In the genomic region with DNA sequence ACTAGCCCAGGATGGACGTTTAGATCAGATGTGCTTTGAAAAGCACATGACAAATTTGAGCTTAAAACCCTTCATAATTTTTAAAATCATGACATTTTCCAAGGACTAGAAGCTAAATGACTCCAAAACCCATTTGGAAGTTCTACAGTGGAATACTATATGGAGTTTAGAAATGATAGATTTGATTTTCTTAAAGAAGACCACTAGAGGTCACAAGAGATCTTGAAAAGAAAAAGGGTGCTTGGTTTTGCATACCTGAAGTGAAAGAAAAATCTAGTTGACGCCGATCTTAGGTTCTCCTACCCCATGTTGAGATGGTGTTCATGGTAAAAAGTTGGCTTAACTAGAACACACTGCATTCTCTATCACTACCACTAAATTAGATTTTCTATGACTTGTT, we compare ENCODE assay signal across 8 cellular contexts. TPM values are rescaled to one million over a fixed set of nuclear protein-coding genes. Genes with fewer than 3 reads are reported as not detected.
DNase-seq lines count a peak whose midpoint lies in the region; ATAC-seq, FAIRE-seq and TF ChIP-seq lines count a peak whose summit lies in the region.

No MANE protein-coding gene starts in this region.

- H3K36me3 ChIP-seq in naive thymus-derived CD4-positive, alpha-beta T cell (ENCODE audit: control insufficient read depth in 2 of 3, insufficient read depth in 3 of 3, low read length in 3 of 3): no peaks in the 10 kb centered on the region

- H3K9me3 ChIP-seq in naive thymus-derived CD4-positive, alpha-beta T cell (ENCODE audit: control insufficient read depth in 2 of 3, low read length in 3 of 3): no peaks in the 10 kb centered on the region

- intact Hi-C loops in naive thymus-derived CD4-positive, alpha-beta T cell (cut with micrococcal nuclease): loop anchor here (1.0 to 10.0 kb wide), 6 partner anchors 154 to 1421 kb away; no protein-coding TSS in a partner anchor

- peak; percentile 68 for TF ChIP-seq CTCF in 22Rv1 (IDR thresholded peaks at IDR 0.05)
- TF ChIP-seq CTCF in GM12874 (IDR thresholded peaks at IDR 0.05; ENCODE audit: insufficient read depth, low read depth, low read length): peak; percentile 25; the same call in 1 of the 2 replicates
- peak; percentile 32 for TF ChIP-seq CTCF in NB4 (IDR thresholded peaks at IDR 0.05; ENCODE audit: low read depth, low read length)
- TF ChIP-seq CTCF in RWPE1 (conservative IDR thresholded peaks at IDR 0.05; ENCODE audit: low read depth): peak; percentile 73

- CTCF ChIA-PET in RWPE1 (lab: Yijun Ruan, JAX): interaction anchor here (0.6 to 1.1 kb wide), 10 partner anchors 11 to 1635 kb away, joined by 3 to 9 read pairs (median 3); no protein-coding TSS in a partner anchor
- CTCF ChIA-PET in naive thymus-derived CD4-positive, alpha-beta T cell (lab: Charles Lee): no interaction called here

- no peaks in the 10 kb centered on the region for H3K9me3 Mint-ChIP-seq in naive thymus-derived CD4-positive, alpha-beta T cell

- H3K36me3 Mint-ChIP-seq in naive thymus-derived CD4-positive, alpha-beta T cell: no peaks in the 10 kb centered on the region

- peak; percentile 84 for FAIRE-seq in endometrium (lab: Jason Lieb, UNC)

- no peaks in the 10 kb centered on the region for H3K27me3 ChIP-seq in naive thymus-derived CD4-positive, alpha-beta T cell (ENCODE audit: control insufficient read depth in 2 of 2, insufficient read depth in 2 of 2, low read length in 2 of 2)

- no peaks in the 10 kb centered on the region for H3K4me1 ChIP-seq in naive thymus-derived CD4-positive, alpha-beta T cell (ENCODE audit: control insufficient read depth in 2 of 2, insufficient read depth in 2 of 2, low read length in 2 of 2)

- H3K4me3 Mint-ChIP-seq in naive thymus-derived CD4-positive, alpha-beta T cell: peak overlapping the region in 7 of 10 donors; percentile 46 to 86 (median 72)

- H3K27me3 Mint-ChIP-seq in naive thymus-derived CD4-positive, alpha-beta T cell: peaks cover 0 to 16% (median 9%) of the 10 kb centered on the region in 5 donors

- POLR2A ChIA-PET in RWPE1 (lab: Yijun Ruan, JAX; ENCODE audit: low non-redundant PET): no interaction called here
- POLR2A ChIA-PET in naive thymus-derived CD4-positive, alpha-beta T cell (lab: Charles Lee): no interaction called here

- H3K27ac ChIP-seq in 22Rv1 (no peak overlapping the region), RWPE1 (no peak overlapping the region)
- H3K27ac ChIP-seq in naive thymus-derived CD4-positive, alpha-beta T cell (ENCODE audit: low read depth, low read length): no peak overlapping the region

- H3K27ac Mint-ChIP-seq in naive thymus-derived CD4-positive, alpha-beta T cell: peak overlapping the region in 6 of 9 donors; percentile 23 to 80 (median 52)

- ATAC-seq in naive thymus-derived CD4-positive, alpha-beta T cell: peak; percentile 74
- no peak for ATAC-seq in HG02571 (IDR thresholded peaks at IDR 0.05; ENCODE audit: unreplicated experiment)
- no peak for ATAC-seq in HG03025 (IDR thresholded peaks at IDR 0.05; ENCODE audit: low FRiP score, unreplicated experiment)

- no peak overlapping the region for H3K4me3 ChIP-seq in NB4 (ENCODE audit: low read depth, low read length)
- no peak overlapping the region for H3K4me3 ChIP-seq in naive thymus-derived CD4-positive, alpha-beta T cell (ENCODE audit: low read length)

- no peak for TF ChIP-seq POLR2A in NB4 (IDR thresholded peaks at IDR 0.05; ENCODE audit: extremely low read depth, insufficient read length)

- DNase-seq in NB4 (ENCODE audit: low read depth): peak; percentile 53
- peak; percentile 41 for DNase-seq in RWPE1 (ENCODE audit: low spot score)
- DNase-seq in naive thymus-derived CD4-positive, alpha-beta T cell: peak in 6 of 9 donors; percentile 4 to 64 (median 44)

- H3K4me1 Mint-ChIP-seq in naive thymus-derived CD4-positive, alpha-beta T cell: peaks cover 0 to 9% (median 8%) of the 10 kb centered on the region in 7 donors

RNA-seq across cellular contexts. Expression of a gene that starts 31.5 kb away (rescaled TPM):
- total RNA-seq in naive thymus-derived CD4-positive, alpha-beta T cell: not detected
- not detected for polyA plus RNA-seq in naive thymus-derived CD4-positive, alpha-beta T cell

RNA-seq across cellular contexts. Expression of a gene that starts 31.5 kb away (rescaled TPM):
- 10 to 100 TPM; 17.4 to 32.1 (median 21.6) TPM for total RNA-seq in naive thymus-derived CD4-positive, alpha-beta T cell
- 10 to 100 TPM in 1 of 2 donors, 1 to 10 TPM in 1; 9.1 to 15.6 TPM for polyA plus RNA-seq in naive thymus-derived CD4-positive, alpha-beta T cell
